8 cellular contexts compared by ENCODE assay signal in the genomic region with DNA sequence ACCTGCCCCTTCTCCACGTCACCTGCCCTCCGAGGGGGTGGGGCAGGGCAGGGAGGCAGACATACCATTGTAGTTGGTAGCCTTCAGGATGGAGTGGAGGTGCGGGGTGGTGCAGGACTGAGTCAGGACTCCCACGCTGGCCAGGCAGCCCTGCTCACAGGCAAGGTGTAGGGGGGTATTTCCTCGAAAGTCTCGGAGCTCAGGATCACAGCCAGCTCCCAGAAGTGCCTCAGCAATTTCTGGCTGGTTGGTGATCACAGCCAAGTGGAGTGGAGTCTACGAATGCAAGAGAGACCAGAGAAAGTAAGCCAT. TPM values are rescaled to one million over a fixed set of nuclear protein-coding genes. Genes with fewer than 3 reads are reported as not detected.
DNase-seq lines count a peak whose midpoint lies in the region; ATAC-seq and TF ChIP-seq lines count a peak whose summit lies in the region.

No MANE protein-coding gene starts in this region.

- no peak for ATAC-seq in body of pancreas
- peak; percentile 6 for ATAC-seq in left lung

- H3K9me2 ChIP-seq in PC-9 (ENCODE audit: insufficient read depth) = no peaks in the 10 kb centered on the region

- H3F3A ChIP-seq in PC-9 (ENCODE audit: insufficient read depth, low read depth) = peaks cover 60% of the 10 kb centered on the region

- peaks cover 58% of the 10 kb centered on the region for H3K4me1 ChIP-seq in PC-9 (replicated peaks; ENCODE audit: insufficient read depth)
- H3K4me1 ChIP-seq in body of pancreas = peaks cover 51% of the 10 kb centered on the region
- H3K4me1 ChIP-seq in left lung = peaks cover 40 to 63% of the 10 kb centered on the region in 2 donors

- no TSS peak for BruUV-seq in PC-9 (replicated peaks; lab: Mats Ljungman, UMichigan)

- 0 to 2% methylated on average over 3 to 7 of the region's 7 CpGs for WGBS in body of pancreas, 2 donors

- TF ChIP-seq POLR2A in body of pancreas (IDR thresholded peaks at IDR 0.05) = no peak

- H3K27me3 ChIP-seq in BJ (ENCODE audit: control insufficient read depth, insufficient read depth, low read length) (no peaks in the 10 kb centered on the region), PC-9 (ENCODE audit: insufficient read depth, low read depth) (no peaks in the 10 kb centered on the region), body of pancreas (no peaks in the 10 kb centered on the region), left lung (no peaks in the 10 kb centered on the region)

- peak overlapping the region; percentile 89 for H3K27ac ChIP-seq in PC-9
- peak overlapping the region; percentile 75 to 100 (median 100) for H3K27ac ChIP-seq in body of pancreas
- peak overlapping the region; percentile 99 for H3K27ac ChIP-seq in left lung

- no peak for TF ChIP-seq CTCF in BJ (IDR thresholded peaks at IDR 0.05; ENCODE audit: insufficient read depth, low read depth, low read length)
- TF ChIP-seq CTCF in PC-9 (conservative IDR thresholded peaks at IDR 0.05) = no peak
- TF ChIP-seq CTCF in body of pancreas (IDR thresholded peaks at IDR 0.05) = no peak
- TF ChIP-seq CTCF in left lung (IDR thresholded peaks at IDR 0.05) = no peak

- peaks cover 19% of the 10 kb centered on the region for H3K36me3 ChIP-seq in BJ (ENCODE audit: control insufficient read depth, insufficient read depth, low read length)
- peaks cover 28% of the 10 kb centered on the region for H3K36me3 ChIP-seq in PC-9 (ENCODE audit: low read depth)
- peaks cover 19 to 26% of the 10 kb centered on the region in 2 donors for H3K36me3 ChIP-seq in body of pancreas (replicated peaks in 1 of 2; ENCODE audit: insufficient read depth in 1 of 2, low read depth in 2 of 2)
- peaks cover 16 to 41% of the 10 kb centered on the region in 2 donors for H3K36me3 ChIP-seq in left lung

- POLR2A ChIA-PET in BJ (lab: Charles Lee) (no interaction called here), PC-9 (lab: Charles Lee; ENCODE audit: unreplicated experiment) (interaction anchor here (1.2 kb wide), 1 partner anchor 66 kb away, joined by 3 read pairs; no protein-coding TSS in a partner anchor)

- H3K4me3 ChIP-seq in BJ (ENCODE audit: low read depth, low read length) = peak overlapping the region; percentile 88
- H3K4me3 ChIP-seq in PC-9 = peak overlapping the region; percentile 85
- H3K4me3 ChIP-seq in body of pancreas = peak overlapping the region; percentile 54 to 66
- peak overlapping the region; percentile 89 to 100 for H3K4me3 ChIP-seq in left lung

- H2AFZ ChIP-seq in PC-9 = no peak overlapping the region

- H4K20me1 ChIP-seq in PC-9 (ENCODE audit: insufficient read depth) = peaks cover 8% of the 10 kb centered on the region; the same call in 1 of the 2 replicates

- no peak for DNase-seq in BJ (ENCODE audit: low read depth)
- no peak for DNase-seq in PC-9
- peak in 3 of 4 donors; percentile 24 to 46 (median 39) for DNase-seq in body of pancreas
- peak in 1 of 2 donors; percentile 84 for DNase-seq in left lung
- DNase-seq in stimulated activated CD8-positive, alpha-beta memory T cell treated with anti-CD3 and anti-CD28 coated beads, Interleukin-4, amount 100 ng/mL, for 48 hours = peak; percentile 70
- DNase-seq in NCI-H1105 treated with DMSO at 0.1 percent for 48 hours (lab: John Stamatoyannopoulos, UW) = no peak
- no peak for DNase-seq in germinal center (ENCODE audit: low spot score)
- DNase-seq in HuH-7 (ENCODE audit: low spot score) = no peak

- peaks cover 33% of the 10 kb centered on the region for H3K79me2 ChIP-seq in PC-9 (ENCODE audit: low read depth)

- intact Hi-C loops in PC-9 (cut with micrococcal nuclease; ENCODE audit: unreplicated experiment) (loop anchor here (5.0 kb wide), 1 partner anchor 281 kb away; a partner anchor contains a TSS), body of pancreas (cut with DNase I) (no loop called here), left lung (cut with DNase I) (loop anchor here in 1 of 2 donors (5.0 to 10.0 kb wide), 2 partner anchors 66 to 188 kb away; no protein-coding TSS in a partner anchor)

- peak overlapping the region; percentile 98 for H3K4me2 ChIP-seq in PC-9

- CTCF ChIA-PET in BJ (lab: Yijun Ruan, JAX) = interaction anchor here (0.5 to 4.9 kb wide), 7 partner anchors 18 to 192 kb away, joined by 3 to 45 read pairs (median 5); no protein-coding TSS in a partner anchor
- CTCF ChIA-PET in PC-9 (lab: Charles Lee) = no interaction called here

- no peaks in the 10 kb centered on the region for H3K9me3 ChIP-seq in PC-9 (ENCODE audit: insufficient read depth, low read depth)
- no peaks in the 10 kb centered on the region for H3K9me3 ChIP-seq in body of pancreas
- H3K9me3 ChIP-seq in left lung = no peaks in the 10 kb centered on the region

RNA-seq across cellular contexts. Expression of a gene that starts 1.5 kb away (rescaled TPM):
- 35.3 and 73.2 TPM in 2 replicates for polyA plus RNA-seq in BJ (2011; rRNA removed)
- 131 and 193 TPM in 2 replicates for polyA minus RNA-seq in BJ (2011; rRNA and poly(A)+ RNA removed)
- total RNA-seq in PC-9 (2021) = 30.2 and 34.8 TPM in 2 replicates
- 100 to 1,000 TPM; 330 to 345 TPM for total RNA-seq in body of pancreas
- 100 to 1,000 TPM; 133 to 348 TPM for total RNA-seq in left lung

Comparison
In these comparisons a context has a peak if more than half of its experiments do, and no peak if none do; other contexts are left out.
1. DNase-seq: peak in body of pancreas (3 of 4) and stimulated activated CD8-positive, alpha-beta memory T cell treated with anti-CD3 and anti-CD28 coated beads, Interleukin-4, amount 100 ng/mL, for 48 hours (single experiment); none in BJ (single experiment), PC-9 (0 of 2), NCI-H1105 treated with DMSO at 0.1 percent for 48 hours (single experiment), germinal center (single experiment) and HuH-7 (single experiment).
2. Peak in every context shown above with its lines, with median percentiles within 50 percentile points of each other: H3K4me3 ChIP-seq and H3K27ac ChIP-seq.